Comparison of ENCODE assay signal across 24 cellular contexts in genomic region chr9:2771661-2772060, GRCh38. TPM values are rescaled to one million over a fixed set of nuclear protein-coding genes. Genes with fewer than 3 reads are reported as not detected.
DNase-seq lines count a peak whose midpoint lies in the region; ATAC-seq and TF ChIP-seq lines count a peak whose summit lies in the region.
"Had no signal": no experiment of that assay in that cellular context is flagged by ENCODE, and none has a peak within 500 bp of the region (broad histone marks: within the 10 kb centered on the region; RNA-seq: fewer than 3 reads in every experiment).

No MANE protein-coding gene starts in this region.

- CTCF ChIA-PET in Caco-2 (lab: Charles Lee) (no interaction called here), IMR-90 (lab: Yijun Ruan, JAX) (interaction anchor here (1.0 kb wide), 1 partner anchor 10 kb away, joined by 3 read pairs; no protein-coding TSS in a partner anchor)
- CTCF ChIA-PET in activated CD4-positive, alpha-beta memory T cell treated with anti-CD3 and anti-CD28 coated beads for 36 hours (lab: Charles Lee) = no interaction called here

- no peak overlapping the region for H2AFZ ChIP-seq in IMR-90 (replicated peaks; ENCODE audit: low read length, poor library complexity)

- TF ChIP-seq CTCF in Caco-2 (IDR thresholded peaks at IDR 0.05; ENCODE audit: insufficient read depth in 1 of 2, low read depth in 1 of 2, low read length in 1 of 2, severe bottlenecking in 1 of 2, unreplicated experiment in 1 of 2) = no peak
- TF ChIP-seq CTCF in IMR-90 (conservative IDR thresholded peaks at IDR 0.05; ENCODE audit: low read depth, low read length) = no peak
- no peak for TF ChIP-seq CTCF in endodermal cell (conservative IDR thresholded peaks at IDR 0.05)
- TF ChIP-seq CTCF in esophagus squamous epithelium (IDR thresholded peaks at IDR 0.05) = no peak

- H3K36me3 ChIP-seq in Caco-2 (ENCODE audit: control insufficient read depth, insufficient read depth, low read length) = no peaks in the 10 kb centered on the region; the same call in 1 of the 2 replicates
- H3K36me3 ChIP-seq in IMR-90 (ENCODE audit: control insufficient read depth, insufficient read depth, low read length) = peaks cover 24% of the 10 kb centered on the region
- peaks cover 68% of the 10 kb centered on the region for H3K36me3 ChIP-seq in endodermal cell (ENCODE audit: control insufficient read depth, insufficient read depth, low read length)
- no peaks in the 10 kb centered on the region for H3K36me3 ChIP-seq in mesendoderm (ENCODE audit: control insufficient read depth, insufficient read depth, low read length)
- peaks cover 0 to 86% (median 2%) of the 10 kb centered on the region in 3 donors for H3K36me3 ChIP-seq in esophagus squamous epithelium

- H2BK20ac ChIP-seq in IMR-90 (ENCODE audit: low read depth, low read length) = no peak overlapping the region

- H4K91ac ChIP-seq in IMR-90 (ENCODE audit: insufficient read depth, low read depth, low read length) = no peak overlapping the region

- H3K9me3 ChIP-seq in Caco-2 = 0 out of 2 replicates have a peak, but pooled peaks cover 3% of the 10 kb centered on the region
- H3K9me3 ChIP-seq in IMR-90 (ENCODE audit: control insufficient read depth, insufficient read depth, low read length) = peaks cover 3% of the 10 kb centered on the region
- H3K9me3 ChIP-seq in endodermal cell (ENCODE audit: control insufficient read depth, low read length) = peaks cover 40% of the 10 kb centered on the region
- peaks cover 0 to 24% (median 4%) of the 10 kb centered on the region in 3 donors for H3K9me3 ChIP-seq in esophagus squamous epithelium
- H3K9me3 ChIP-seq: thyroid gland had no signal

- no peak for TF ChIP-seq RAD21 in IMR-90 (IDR thresholded peaks at IDR 0.05; ENCODE audit: low read length)

- no peak overlapping the region for H3K4me3 ChIP-seq in Caco-2 (ENCODE audit: low read depth, low read length)
- H3K4me3 ChIP-seq in IMR-90 (ENCODE audit: insufficient read depth, low read depth, low read length) = no peak overlapping the region
- no peak overlapping the region for H3K4me3 ChIP-seq in endodermal cell (ENCODE audit: low read length)
- H3K4me3 ChIP-seq in mesendoderm (ENCODE audit: low read length) = no peak overlapping the region
- no peak overlapping the region for H3K4me3 ChIP-seq in esophagus squamous epithelium
- H3K4me3 ChIP-seq: coronary artery, left lung, thyroid gland had no signal

- no peak overlapping the region for H2AK5ac ChIP-seq in IMR-90 (ENCODE audit: low read depth, low read length)
- peak overlapping the region; percentile 73 for H2AK5ac ChIP-seq in mesendoderm (ENCODE audit: low read length)

- no peak overlapping the region for H2BK15ac ChIP-seq in IMR-90 (ENCODE audit: low read depth, low read length)
- H2BK15ac ChIP-seq in mesendoderm (replicated peaks; ENCODE audit: low read depth) = no peak overlapping the region

- H3K27me3 ChIP-seq in Caco-2 (replicated peaks; ENCODE audit: control insufficient read depth, insufficient read depth, low read length) (no peaks in the 10 kb centered on the region), IMR-90 (ENCODE audit: control insufficient read depth, insufficient read depth, low read length) (no peaks in the 10 kb centered on the region), endodermal cell (ENCODE audit: control insufficient read depth, insufficient read depth, low read length, poor library complexity, severe bottlenecking) (no peaks in the 10 kb centered on the region), mesendoderm (ENCODE audit: insufficient read depth, low read length, poor library complexity) (no peaks in the 10 kb centered on the region), esophagus squamous epithelium (no peaks in the 10 kb centered on the region)
- H3K27me3 ChIP-seq: left lung, thyroid gland had no signal

- H3K9ac ChIP-seq in IMR-90 (ENCODE audit: low read depth, low read length) (no peak overlapping the region), endodermal cell (ENCODE audit: extremely low read depth, low read length, poor library complexity, severe bottlenecking) (no peak overlapping the region), mesendoderm (ENCODE audit: low read length) (peak overlapping the region; percentile 1)

- H3K79me1 ChIP-seq in IMR-90 (ENCODE audit: low read depth in 1 of 2, low read length in 2 of 2) (peaks cover 11 to 22% of the 10 kb centered on the region in 2 experiments), mesendoderm (ENCODE audit: low read length) (peaks cover 5% of the 10 kb centered on the region)

- H2BK5ac ChIP-seq in IMR-90 (ENCODE audit: low read depth, low read length, poor library complexity, severe bottlenecking) (no peak overlapping the region), mesendoderm (ENCODE audit: low read length) (peak overlapping the region; percentile 92)

- H3K4me1 Mint-ChIP-seq in Caco-2 (ENCODE audit: low read depth, unreplicated experiment) (peaks cover 28% of the 10 kb centered on the region), endodermal cell (peaks cover 40% of the 10 kb centered on the region)
- no peaks in the 10 kb centered on the region for H3K4me1 Mint-ChIP-seq in activated CD4-positive, alpha-beta memory T cell treated with anti-CD3 and anti-CD28 coated beads for 36 hours (ENCODE audit: low read depth)
- H3K4me1 Mint-ChIP-seq: activated CD4-positive, alpha-beta memory T cell treated with anti-CD3 and anti-CD28 coated beads, Interleukin-2, amount 10 ng/mL, durations not matched to agents 7 days and 5 days had no signal

- H3K56ac ChIP-seq in IMR-90 (ENCODE audit: extremely low read depth, insufficient read depth, low read length) = no peak overlapping the region
- H3K56ac ChIP-seq in mesendoderm (ENCODE audit: low read length) = peak overlapping the region; percentile 61

- peak; percentile 57 for ATAC-seq in IMR-90 (ENCODE audit: low read depth)
- ATAC-seq: left lung, sciatic nerve had no signal

- in situ Hi-C loops in IMR-90 (cut with MboI; ENCODE audit: low sequenced_read_pairs) = no loop called here

- no peak overlapping the region for H2AK9ac ChIP-seq in IMR-90 (replicated peaks; ENCODE audit: low read depth, low read length, poor library complexity)

- no peak overlapping the region for H4K5ac ChIP-seq in IMR-90 (ENCODE audit: low read depth, low read length)
- H4K5ac ChIP-seq in mesendoderm (ENCODE audit: low read length) = no peak overlapping the region

- H3K27me3 Mint-ChIP-seq in Caco-2 (ENCODE audit: insufficient read depth, unreplicated experiment) (no peaks in the 10 kb centered on the region), endodermal cell (ENCODE audit: insufficient read depth) (no peaks in the 10 kb centered on the region)
- H3K27me3 Mint-ChIP-seq in activated CD4-positive, alpha-beta memory T cell treated with anti-CD3 and anti-CD28 coated beads for 36 hours = no peaks in the 10 kb centered on the region
- H3K27me3 Mint-ChIP-seq: activated CD4-positive, alpha-beta memory T cell treated with anti-CD3 and anti-CD28 coated beads, Interleukin-2, amount 10 ng/mL, durations not matched to agents 7 days and 5 days had no signal

- no peak overlapping the region for H3K23ac ChIP-seq in IMR-90 (ENCODE audit: low read depth, low read length)
- H3K23ac ChIP-seq in mesendoderm (ENCODE audit: low read length) = no peak overlapping the region

- peaks cover 6% of the 10 kb centered on the region; the same call in 1 of the 2 replicates for H3K9me1 ChIP-seq in IMR-90 (ENCODE audit: insufficient read depth, low read length)

- H3K4me1 ChIP-seq in Caco-2 = peaks cover 28% of the 10 kb centered on the region
- peaks cover 10% of the 10 kb centered on the region; the same call in 1 of the 2 replicates for H3K4me1 ChIP-seq in IMR-90 (ENCODE audit: control insufficient read depth, insufficient read depth, low read length)
- H3K4me1 ChIP-seq in endodermal cell (ENCODE audit: control insufficient read depth, insufficient read depth, low read length) = peaks cover 21% of the 10 kb centered on the region
- peaks cover 16% of the 10 kb centered on the region for H3K4me1 ChIP-seq in mesendoderm (ENCODE audit: control insufficient read depth, low read depth, low read length)
- H3K4me1 ChIP-seq in esophagus squamous epithelium = no peaks in the 10 kb centered on the region
- H3K4me1 ChIP-seq: left lung, thyroid gland had no signal

- TF ChIP-seq POLR2A in IMR-90 (IDR thresholded peaks at IDR 0.05; ENCODE audit: low read depth, low read length) = no peak
- TF ChIP-seq POLR2A in esophagus squamous epithelium (IDR thresholded peaks at IDR 0.05) = no peak

- intact Hi-C loops in Caco-2 (cut with micrococcal nuclease; ENCODE audit: unreplicated experiment) (loop anchor here (2.0 to 5.0 kb wide), 2 partner anchors 37 to 44 kb away; no protein-coding TSS in a partner anchor), IMR-90 (cut with micrococcal nuclease) (no loop called here), esophagus squamous epithelium (cut with DNase I) (no loop called here)
- intact Hi-C loops in activated CD4-positive, alpha-beta memory T cell treated with anti-CD3 and anti-CD28 coated beads for 36 hours (cut with micrococcal nuclease) = no loop called here

- no TSS peak for BruUV-seq in Caco-2 (replicated peaks; lab: Mats Ljungman, UMichigan)
- BruUV-seq in IMR-90 (replicated peaks; lab: Mats Ljungman, UMichigan) = no TSS peak

- H3K36me3 Mint-ChIP-seq in Caco-2 (ENCODE audit: insufficient read depth, unreplicated experiment) = peaks cover 70% of the 10 kb centered on the region
- peaks cover 64% of the 10 kb centered on the region for H3K36me3 Mint-ChIP-seq in endodermal cell (ENCODE audit: low read depth)
- H3K36me3 Mint-ChIP-seq in activated CD4-positive, alpha-beta memory T cell treated with anti-CD3 and anti-CD28 coated beads for 36 hours = peaks cover 77% of the 10 kb centered on the region

- H3K14ac ChIP-seq in IMR-90 (replicated peaks; ENCODE audit: low read depth, low read length) = no peak overlapping the region

- H3K4me3 Mint-ChIP-seq in Caco-2 (ENCODE audit: unreplicated experiment) (peak overlapping the region; percentile 30), endodermal cell (no peak overlapping the region)
- H3K4me3 Mint-ChIP-seq in activated CD4-positive, alpha-beta memory T cell treated with anti-CD3 and anti-CD28 coated beads for 36 hours = no peak overlapping the region
- H3K4me3 Mint-ChIP-seq: activated CD4-positive, alpha-beta memory T cell treated with anti-CD3 and anti-CD28 coated beads, Interleukin-2, amount 10 ng/mL, durations not matched to agents 7 days and 5 days had no signal

- dilution Hi-C loops in IMR-90 (cut with HindIII; ENCODE audit: low sequenced_read_pairs, unreplicated experiment) = no loop called here

- H3K4ac ChIP-seq in IMR-90 (ENCODE audit: low read depth, low read length) (no peak overlapping the region), mesendoderm (ENCODE audit: low read depth, low read length) (peak overlapping the region; percentile 96)

- H3K27ac ChIP-seq in IMR-90 (ENCODE audit: insufficient read depth, low read length) (no peak overlapping the region), endodermal cell (ENCODE audit: low read depth, low read length) (no peak overlapping the region), mesendoderm (ENCODE audit: low read depth, low read length) (peak overlapping the region; percentile 3), esophagus squamous epithelium (no peak overlapping the region)
- H3K27ac ChIP-seq: coronary artery, left lung, thyroid gland had no signal

- H3K4me2 ChIP-seq in IMR-90 (ENCODE audit: low read depth, low read length) (no peak overlapping the region), mesendoderm (ENCODE audit: low read length) (no peak overlapping the region)

- peak overlapping the region; percentile 51 for H3K27ac Mint-ChIP-seq in Caco-2 (ENCODE audit: unreplicated experiment)
- H3K27ac Mint-ChIP-seq in endodermal cell = peak overlapping the region; percentile 87
- no peak overlapping the region for H3K27ac Mint-ChIP-seq in activated CD4-positive, alpha-beta memory T cell treated with anti-CD3 and anti-CD28 coated beads for 36 hours
- H3K27ac Mint-ChIP-seq: activated CD4-positive, alpha-beta memory T cell treated with anti-CD3 and anti-CD28 coated beads, Interleukin-2, amount 10 ng/mL, durations not matched to agents 7 days and 5 days had no signal

- no peak overlapping the region for H2BK120ac ChIP-seq in IMR-90 (ENCODE audit: low read depth, low read length)
- peak overlapping the region; percentile 36 for H2BK120ac ChIP-seq in mesendoderm (ENCODE audit: low read depth, low read length)

- H3K9me3 Mint-ChIP-seq in Caco-2 (ENCODE audit: unreplicated experiment) (peaks cover 17% of the 10 kb centered on the region), endodermal cell (peaks cover 41% of the 10 kb centered on the region)
- H3K9me3 Mint-ChIP-seq in activated CD4-positive, alpha-beta memory T cell treated with anti-CD3 and anti-CD28 coated beads for 36 hours = peaks cover 30% of the 10 kb centered on the region

- H4K8ac ChIP-seq in IMR-90 (ENCODE audit: low read depth in 2 of 2, low read length in 2 of 2) (no peak overlapping the region), mesendoderm (ENCODE audit: low read depth, low read length) (no peak overlapping the region)

- H3K79me2 ChIP-seq in mesendoderm (ENCODE audit: control insufficient read depth, insufficient read depth, low read length) = peaks cover 5% of the 10 kb centered on the region

- H3K18ac ChIP-seq in IMR-90 (ENCODE audit: low read depth, low read length) = no peak overlapping the region; the same call in 1 of the 2 replicates
- peak overlapping the region; percentile 47 for H3K18ac ChIP-seq in mesendoderm (ENCODE audit: low read length)

- POLR2A ChIA-PET in Caco-2 (lab: Charles Lee) (no interaction called here), IMR-90 (lab: Charles Lee; ENCODE audit: unreplicated experiment) (no interaction called here)
- POLR2A ChIA-PET in activated CD4-positive, alpha-beta memory T cell treated with anti-CD3 and anti-CD28 coated beads for 36 hours (lab: Charles Lee) = no interaction called here

- no peaks in the 10 kb centered on the region for H4K20me1 ChIP-seq in IMR-90 (ENCODE audit: insufficient read depth, low read length)

- peak in 1 of 2 experiments; percentile 11 for DNase-seq in Caco-2
- peak; percentile 53 for DNase-seq in IMR-90
- DNase-seq in endodermal cell = no peak
- peak; percentile 86 for DNase-seq in mesendoderm
- DNase-seq in ecto neural progenitor cell (ENCODE audit: low spot score) = no peak
- DNase-seq in activated CD4-positive, alpha-beta memory T cell treated with anti-CD3 and anti-CD28 coated beads for 36 hours = no peak
- DNase-seq in esophagus squamous epithelium (lab: John Stamatoyannopoulos, UW) = no peak
- DNase-seq in NCI-H1105 (lab: John Stamatoyannopoulos, UW) = no peak
- DNase-seq: activated CD4-positive, alpha-beta memory T cell treated with anti-CD3 and anti-CD28 coated beads, Interleukin-2, amount 10 ng/mL, durations not matched to agents 7 days and 5 days; activated naive CD4-positive, alpha-beta T cell treated with Interleukin-2 at 50 U/mL for 16 hours; AML-193; KBM-7; left lung; NCI-H2081; NCI-H524 treated with DMSO at 0.1 percent for 48 hours; occipital lobe; SHP77 treated with DMSO at 0.1 percent for 48 hours; stimulated activated CD4-positive, alpha-beta T cell treated with anti-CD3 and anti-CD28 coated beads, Interleukin-1b, Interleukin-23, amount 100 ng/mL, for 48 hours; stimulated activated naive CD4-positive, alpha-beta T cell treated with Interleukin-2 at 50 U/mL for 16 hours; thyroid gland had no signal

RNA-seq across cellular contexts. Expression of gene KCNV2, which starts 54.4 kb away (rescaled TPM):
- total RNA-seq in Caco-2 (2022) (not detected in 2 replicates), IMR-90 (2012; rRNA removed) (not detected in 2 replicates), endodermal cell (1 to 10 TPM; 1.2 to 2.0 TPM), esophagus squamous epithelium (not detected)
- polyA plus RNA-seq in IMR-90 (2012; rRNA removed) = not detected in 2 replicates
- not detected in 2 replicates for polyA plus RNA-seq in IMR-90 (2012; cell fraction: cytosol; rRNA removed)
- not detected in 2 replicates for polyA plus RNA-seq in IMR-90 (2012; cell fraction: nucleus; rRNA removed; ENCODE audit: low replicate concordance)
- 0.18 TPM for polyA plus RNA-seq in endodermal cell (2013, experiment 1 of 2)
- 0.29 TPM for polyA plus RNA-seq in endodermal cell (2013, experiment 2 of 2)
- not detected for polyA plus RNA-seq in mesendoderm (2013, experiment 1 of 2)
- polyA plus RNA-seq in mesendoderm (2013, experiment 2 of 2) = not detected
- not detected for total RNA-seq in activated CD4-positive, alpha-beta memory T cell treated with anti-CD3 and anti-CD28 coated beads for 36 hours
- total RNA-seq: activated CD4-positive, alpha-beta memory T cell treated with anti-CD3 and anti-CD28 coated beads, Interleukin-2, amount 10 ng/mL, durations not matched to agents 7 days and 5 days; endothelial cell of umbilical vein; left lung; occipital lobe; sciatic nerve; T-helper 1 cell treated with Interleukin-12 subunit alpha and Interleukin-12 subunit beta and Interleukin-4 antibody, amounts not matched to agents 30 ng/mL and 1 ng/mL, for 36 hours; thyroid gland had no signal
- polyA plus RNA-seq: endothelial cell of umbilical vein had no signal

Comparison
In these comparisons a context has a peak if more than half of its experiments do, and no peak if none do; other contexts are left out.
1. DNase-seq: peak in IMR-90 (single experiment) and mesendoderm (single experiment); none in endodermal cell (single experiment), ecto neural progenitor cell (single experiment), activated CD4-positive, alpha-beta memory T cell treated with anti-CD3 and anti-CD28 coated beads for 36 hours (single experiment), esophagus squamous epithelium (single experiment) and NCI-H1105 (single experiment).